Comparison of ENCODE assay signal across 1 cellular context in the genomic region with DNA sequence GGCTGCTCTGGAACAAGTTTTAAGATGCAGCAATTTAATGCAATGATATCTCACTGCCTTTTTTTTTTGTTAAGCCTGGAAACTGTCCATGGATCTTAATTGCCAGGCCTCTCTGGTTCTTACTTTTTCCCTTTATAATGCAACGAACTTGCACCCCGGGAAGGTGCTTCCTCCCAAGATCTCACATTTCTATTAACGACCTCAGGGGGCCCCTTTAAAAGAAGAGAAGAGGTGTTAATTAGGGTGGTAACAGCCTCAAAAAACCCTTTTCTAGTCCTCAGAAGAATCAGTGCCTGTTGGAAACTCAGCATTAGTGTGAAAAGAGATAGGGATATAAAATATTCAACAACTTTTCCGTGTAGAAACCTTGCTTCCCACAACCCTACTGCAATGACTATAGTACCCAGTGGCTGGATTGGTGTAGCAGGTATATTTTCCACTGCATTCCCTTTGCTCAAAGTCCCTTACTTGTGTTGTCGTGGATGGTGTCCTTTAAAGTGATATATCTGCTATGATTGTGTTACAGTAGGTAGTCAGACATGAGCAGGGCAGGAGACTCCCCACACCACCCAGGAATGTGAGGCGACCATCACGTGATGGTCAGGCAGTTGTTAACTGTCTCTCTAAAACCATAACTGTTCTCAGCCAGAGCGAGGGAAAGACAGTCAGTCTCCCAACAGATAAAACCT.
TF ChIP-seq lines count a peak whose summit lies in the region.

No MANE protein-coding gene starts in this region.

TF ChIP-seq in K562, 482 proteins besides CTCF, POLR2A, EP300 and RAD21:
- TF ChIP-seq L3MBTL2 (IDR thresholded peaks at IDR 0.05) (0 out of 2 replicates have a peak, but pooled peaks have one; percentile 27), TFE3 (CRISPR knock-in tag; IDR thresholded peaks at IDR 0.05) (peak; percentile 89), USF2 (CRISPR knock-in tag; IDR thresholded peaks at IDR 0.05) (peak; percentile 64), CBX2 (IDR thresholded peaks at IDR 0.05; ENCODE audit: insufficient read depth, low read length, poor library complexity, severe bottlenecking) (no peak)
